Comparison of ENCODE assay signal across 16 cellular contexts in genomic region chr18:13613099-13613498, GRCh38.
DNase-seq lines count a peak whose midpoint lies in the region; ATAC-seq and TF ChIP-seq lines count a peak whose summit lies in the region.
"Had no signal": no experiment of that assay in that cellular context is flagged by ENCODE, and none has a peak within 500 bp of the region (broad histone marks: within the 10 kb centered on the region; RNA-seq: fewer than 3 reads in every experiment).

No MANE protein-coding gene starts in this region.

- H3K27ac ChIP-seq in CD4-positive, alpha-beta memory T cell (ENCODE audit: low read depth, low read length), result peak overlapping the region; percentile 11
- H3K27ac ChIP-seq in esophagus muscularis mucosa (replicated peaks in 1 of 4), result no peak overlapping the region
- H3K27ac ChIP-seq: C4-2B, epithelial cell of prostate, SJCRH30, VCaP had no signal

- CTCF ChIA-PET in CD4-positive, alpha-beta memory T cell (lab: Charles Lee; ENCODE audit: partially characterized antibody), result interaction anchor here (1.0 to 2.4 kb wide), 6 partner anchors 17 to 397 kb away, joined by 3 to 16 read pairs (median 4); no protein-coding TSS in a partner anchor
- CTCF ChIA-PET in T-cell (lab: Charles Lee), result interaction anchor here in 1 of 2 donors (0.6 kb wide), 3 partner anchors 17 to 723 kb away, joined by 3 to 4 read pairs (median 4); no protein-coding TSS in a partner anchor

- no peak for ATAC-seq in T-cell (replicated peaks in 1 of 4)
- no peak for ATAC-seq in HG03175 (IDR thresholded peaks at IDR 0.05; ENCODE audit: unreplicated experiment)
- no peak for ATAC-seq in HG03159 (IDR thresholded peaks at IDR 0.05; ENCODE audit: unreplicated experiment)
- no peak for ATAC-seq in HG03045 (IDR thresholded peaks at IDR 0.05; ENCODE audit: unreplicated experiment)

- POLR2A ChIA-PET in CD4-positive, alpha-beta memory T cell (lab: Charles Lee; ENCODE audit: partially characterized antibody), result interaction anchor here (0.8 to 3.8 kb wide), 5 partner anchors 13 to 237 kb away, joined by 3 to 21 read pairs (median 6); partner anchors contain the start of genes FAM210A and RNMT
- POLR2A ChIA-PET in T-cell (lab: Charles Lee), result interaction anchor here in 1 of 2 donors (0.6 to 1.0 kb wide), 3 partner anchors 12 to 729 kb away, joined by 4 to 12 read pairs (median 5); partner anchors contain the start of gene PTPN2

- no peak for TF ChIP-seq EP300 in esophagus muscularis mucosa (IDR thresholded peaks at IDR 0.05)

- intact Hi-C loops in CD4-positive, alpha-beta memory T cell (cut with micrococcal nuclease), result loop anchor here (5.0 kb wide), 3 partner anchors 56 to 476 kb away; no protein-coding TSS in a partner anchor
- intact Hi-C loops in esophagus muscularis mucosa (cut with DNase I), result no loop called here

- peak overlapping the region in 1 of 2 donors; percentile 51 for H3K4me3 ChIP-seq in CD4-positive, alpha-beta memory T cell (ENCODE audit: low read length in 2 of 2)
- H3K4me3 ChIP-seq in esophagus muscularis mucosa, result no peak overlapping the region
- H3K4me3 ChIP-seq: SJCRH30 had no signal

- H3K4me1 Mint-ChIP-seq in CD4-positive, alpha-beta memory T cell, result peaks cover 69 to 86% (median 78%) of the 10 kb centered on the region in 4 donors
- H3K4me1 Mint-ChIP-seq in T-cell, result peaks cover 76 to 92% (median 81%) of the 10 kb centered on the region in 3 donors

- H3K27me3 ChIP-seq in CD4-positive, alpha-beta memory T cell (ENCODE audit: insufficient read depth, low read length), result no peaks in the 10 kb centered on the region
- no peaks in the 10 kb centered on the region for H3K27me3 ChIP-seq in esophagus muscularis mucosa
- H3K27me3 ChIP-seq: SJCRH30 had no signal

- H3K36me3 Mint-ChIP-seq in CD4-positive, alpha-beta memory T cell, result peaks cover 0 to 2% of the 10 kb centered on the region in 2 donors
- H3K36me3 Mint-ChIP-seq in T-cell, result no peaks in the 10 kb centered on the region

- peak overlapping the region; percentile 78 to 96 (median 88) for H3K4me3 Mint-ChIP-seq in CD4-positive, alpha-beta memory T cell
- H3K4me3 Mint-ChIP-seq in T-cell, result peak overlapping the region; percentile 74 to 96 (median 84)
- H3K4me3 Mint-ChIP-seq: nephron had no signal

- H3K4me1 ChIP-seq in CD4-positive, alpha-beta memory T cell (ENCODE audit: insufficient read depth, low read length), result peaks cover 85% of the 10 kb centered on the region
- peaks cover 55 to 62% (median 60%) of the 10 kb centered on the region in 4 donors for H3K4me1 ChIP-seq in esophagus muscularis mucosa
- H3K4me1 ChIP-seq: SJCRH30 had no signal

- peak overlapping the region; percentile 62 to 96 (median 91) for H3K27ac Mint-ChIP-seq in CD4-positive, alpha-beta memory T cell
- peak overlapping the region; percentile 81 to 91 for H3K27ac Mint-ChIP-seq in T-cell
- H3K27ac Mint-ChIP-seq: nephron had no signal

- TF ChIP-seq POLR2A in esophagus muscularis mucosa (IDR thresholded peaks at IDR 0.05; ENCODE audit: low read depth), result no peak

- no peaks in the 10 kb centered on the region for H3K36me3 ChIP-seq in CD4-positive, alpha-beta memory T cell (ENCODE audit: insufficient read depth, low read length)
- no peaks in the 10 kb centered on the region for H3K36me3 ChIP-seq in esophagus muscularis mucosa
- H3K36me3 ChIP-seq: SJCRH30 had no signal

- no peaks in the 10 kb centered on the region for H3K9me3 Mint-ChIP-seq in CD4-positive, alpha-beta memory T cell
- no peaks in the 10 kb centered on the region for H3K9me3 Mint-ChIP-seq in T-cell
- H3K9me3 Mint-ChIP-seq: nephron had no signal

- H3K27me3 Mint-ChIP-seq in CD4-positive, alpha-beta memory T cell, result no peaks in the 10 kb centered on the region
- no peaks in the 10 kb centered on the region for H3K27me3 Mint-ChIP-seq in T-cell

- no peak for TF ChIP-seq CTCF in esophagus muscularis mucosa (IDR thresholded peaks at IDR 0.05)

- peak; percentile 3 for DNase-seq in AG20443 (ENCODE audit: low spot score)
- no peak for DNase-seq in CD4-positive, alpha-beta memory T cell
- no peak for DNase-seq in T-cell
- peak; percentile 5 for DNase-seq in esophagus muscularis mucosa (ENCODE audit: extremely low spot score)
- DNase-seq in activated gamma-delta T cell treated with Interleukin-2 at 50 U/mL for 16 hours, result no peak
- DNase-seq: HCEC 1CT; NCI-H2081; SJCRH30; stimulated activated naive CD4-positive, alpha-beta T cell treated with Interleukin-2 at 50 U/mL for 16 hours had no signal

- no peaks in the 10 kb centered on the region for H3K9me3 ChIP-seq in CD4-positive, alpha-beta memory T cell (ENCODE audit: control insufficient read depth in 1 of 2, low read length in 2 of 2)
- no peaks in the 10 kb centered on the region for H3K9me3 ChIP-seq in esophagus muscularis mucosa
- H3K9me3 ChIP-seq: SJCRH30 had no signal

Comparison
In these comparisons a context has a peak if more than half of its experiments do, and no peak if none do; other contexts are left out.
1. DNase-seq: peak in AG20443 (single experiment) and esophagus muscularis mucosa (single experiment); none in CD4-positive, alpha-beta memory T cell (0 of 5), T-cell (0 of 34) and activated gamma-delta T cell treated with Interleukin-2 at 50 U/mL for 16 hours (single experiment).